In genomic region chr4:119529788-119530187, GRCh38 we compare ENCODE assay signal across 23 cellular contexts.
DNase-seq lines count a peak whose midpoint lies in the region; ATAC-seq and TF ChIP-seq lines count a peak whose summit lies in the region.
"Had no signal": no experiment of that assay in that cellular context is flagged by ENCODE, and none has a peak within 500 bp of the region (broad histone marks: within the 10 kb centered on the region; RNA-seq: fewer than 3 reads in every experiment).

No MANE protein-coding gene starts in this region.

- H3K4me1 ChIP-seq in left ventricle myocardium inferior = peaks cover 26% of the 10 kb centered on the region
- H3K4me1 ChIP-seq in heart right ventricle = peaks cover 0 to 17% (median 0%) of the 10 kb centered on the region in 9 donors
- H3K4me1 ChIP-seq in esophagus muscularis mucosa = peaks cover 13 to 64% (median 46%) of the 10 kb centered on the region in 4 donors
- H3K4me1 ChIP-seq in thoracic aorta (ENCODE audit: control insufficient read depth in 1 of 2, low read depth in 2 of 2) = peaks cover 13 to 34% of the 10 kb centered on the region in 2 donors
- H3K4me1 ChIP-seq: BLaER1 had no signal

- H3K27me3 Mint-ChIP-seq in WTC11 (ENCODE audit: low read depth) = no peaks in the 10 kb centered on the region; the same call in 1 of the 2 replicates
- no peaks in the 10 kb centered on the region for H3K27me3 Mint-ChIP-seq in activated naive CD8-positive, alpha-beta T cell treated with anti-CD3 and anti-CD28 coated beads for 36 hours
- H3K27me3 Mint-ChIP-seq: B cell; CD4-positive, CD25-positive, alpha-beta regulatory T cell had no signal

- H3K27ac ChIP-seq in left ventricle myocardium inferior (replicated peaks) (peak overlapping the region; percentile 27), heart right ventricle (peak overlapping the region in 1 of 10 donors; percentile 5), esophagus muscularis mucosa (replicated peaks in 1 of 4) (peak overlapping the region in 3 of 4 donors; percentile 1 to 56 (median 10)), thoracic aorta (peak overlapping the region; percentile 4 to 44)
- H3K27ac ChIP-seq: 22Rv1, BLaER1, C4-2B had no signal

- peaks cover 21% of the 10 kb centered on the region for H3K36me3 Mint-ChIP-seq in WTC11
- peaks cover 16% of the 10 kb centered on the region for H3K36me3 Mint-ChIP-seq in activated naive CD8-positive, alpha-beta T cell treated with anti-CD3 and anti-CD28 coated beads for 36 hours

- CTCF ChIA-PET in WTC11 (lab: Charles Lee) = no interaction called here

- POLR2A ChIA-PET in WTC11 (lab: Charles Lee) = interaction anchor here (0.6 kb wide), 1 partner anchor 757 kb away, joined by 3 read pairs; no protein-coding TSS in a partner anchor

- peaks cover 12% of the 10 kb centered on the region for H3K9me3 Mint-ChIP-seq in WTC11
- H3K9me3 Mint-ChIP-seq in activated naive CD8-positive, alpha-beta T cell treated with anti-CD3 and anti-CD28 coated beads for 36 hours = no peaks in the 10 kb centered on the region

- H3K4me3 ChIP-seq in left ventricle myocardium inferior (no peak overlapping the region), heart right ventricle (no peak overlapping the region), esophagus muscularis mucosa (no peak overlapping the region), thoracic aorta (no peak overlapping the region)
- H3K4me3 ChIP-seq: BLaER1, GM12878 had no signal

- DNase-seq in left ventricle myocardium inferior (no peak), heart right ventricle (no peak), WTC11 (ENCODE audit: low spot score) (no peak), esophagus muscularis mucosa (ENCODE audit: extremely low spot score) (no peak), thoracic aorta (ENCODE audit: low spot score) (no peak), NCI-H2171 treated with DMSO at 0.1 percent for 48 hours (lab: John Stamatoyannopoulos, UW) (no peak), GM20000 (ENCODE audit: low spot score) (no peak)
- DNase-seq in activated naive CD8-positive, alpha-beta T cell treated with anti-CD3 and anti-CD28 coated beads for 36 hours = no peak
- DNase-seq: Caco-2; CD4-positive, CD25-positive, alpha-beta regulatory T cell; CD8-positive, alpha-beta T cell; DMS 273 treated with DMSO at 0.1 percent for 48 hours; DMS79; EL; GDM1; GOT3; H7 had no signal

- no peak for TF ChIP-seq CTCF in left ventricle myocardium inferior (IDR thresholded peaks at IDR 0.05; ENCODE audit: borderline replicate concordance)
- no peak for TF ChIP-seq CTCF in heart right ventricle (IDR thresholded peaks at IDR 0.05)
- TF ChIP-seq CTCF in WTC11 (IDR thresholded peaks at IDR 0.05) = no peak
- no peak for TF ChIP-seq CTCF in esophagus muscularis mucosa (IDR thresholded peaks at IDR 0.05)
- no peak for TF ChIP-seq CTCF in thoracic aorta (IDR thresholded peaks at IDR 0.05)
- TF ChIP-seq CTCF in GM20000 (IDR thresholded peaks at IDR 0.05; ENCODE audit: extremely low read depth, missing control alignments) = no peak

- peaks cover 43% of the 10 kb centered on the region for H3K4me1 Mint-ChIP-seq in WTC11
- no peaks in the 10 kb centered on the region for H3K4me1 Mint-ChIP-seq in activated naive CD8-positive, alpha-beta T cell treated with anti-CD3 and anti-CD28 coated beads for 36 hours
- H3K4me1 Mint-ChIP-seq: B cell; CD4-positive, CD25-positive, alpha-beta regulatory T cell had no signal

- 87 to 92% methylated on average over 3 of the region's 3 CpGs for WGBS in heart right ventricle, 2 donors
- WGBS in esophagus muscularis mucosa = 76% methylated on average over 3 of the region's 3 CpGs

- H3K27me3 ChIP-seq in left ventricle myocardium inferior (ENCODE audit: low read depth) = no peaks in the 10 kb centered on the region
- no peaks in the 10 kb centered on the region for H3K27me3 ChIP-seq in heart right ventricle
- H3K27me3 ChIP-seq in esophagus muscularis mucosa = no peaks in the 10 kb centered on the region
- H3K27me3 ChIP-seq in thoracic aorta (replicated peaks; ENCODE audit: insufficient read depth) = no peaks in the 10 kb centered on the region
- H3K27me3 ChIP-seq: BLaER1 had no signal

- H3K36me3 ChIP-seq in left ventricle myocardium inferior (peaks cover 27% of the 10 kb centered on the region), heart right ventricle (peaks cover 0 to 71% (median 1%) of the 10 kb centered on the region in 9 donors), esophagus muscularis mucosa (peaks cover 0 to 43% (median 6%) of the 10 kb centered on the region in 4 donors), thoracic aorta (peaks cover 6% of the 10 kb centered on the region)

- ATAC-seq in heart right ventricle = no peak
- ATAC-seq in WTC11 = peak; percentile 59; the same call in 1 of the 2 replicates
- ATAC-seq in thoracic aorta (ENCODE audit: insufficient number of reproducible peaks, low FRiP score, low read depth) = no peak
- ATAC-seq: CD8-positive, alpha-beta T cell; GM12878; HCT116 had no signal

- intact Hi-C loops in left ventricle myocardium inferior (cut with micrococcal nuclease) (no loop called here), heart right ventricle (cut with DNase I) (no loop called here), esophagus muscularis mucosa (cut with DNase I) (no loop called here)

- TF ChIP-seq EP300 in esophagus muscularis mucosa (IDR thresholded peaks at IDR 0.05) = no peak

- H3K27ac Mint-ChIP-seq in WTC11 = peak overlapping the region; percentile 52; the same call in 1 of the 2 replicates
- H3K27ac Mint-ChIP-seq in activated naive CD8-positive, alpha-beta T cell treated with anti-CD3 and anti-CD28 coated beads for 36 hours = no peak overlapping the region
- H3K27ac Mint-ChIP-seq: B cell; CD4-positive, CD25-positive, alpha-beta regulatory T cell; CD8-positive, alpha-beta T cell had no signal

- TF ChIP-seq POLR2A in esophagus muscularis mucosa (IDR thresholded peaks at IDR 0.05; ENCODE audit: low read depth) = no peak

- H3K4me3 Mint-ChIP-seq in WTC11 = no peak overlapping the region
- no peak overlapping the region for H3K4me3 Mint-ChIP-seq in activated naive CD8-positive, alpha-beta T cell treated with anti-CD3 and anti-CD28 coated beads for 36 hours
- H3K4me3 Mint-ChIP-seq: B cell; CD4-positive, CD25-positive, alpha-beta regulatory T cell; CD8-positive, alpha-beta T cell had no signal

- H3K9me3 ChIP-seq in left ventricle myocardium inferior (replicated peaks) (no peaks in the 10 kb centered on the region), heart right ventricle (no peaks in the 10 kb centered on the region), esophagus muscularis mucosa (no peaks in the 10 kb centered on the region), thoracic aorta (no peaks in the 10 kb centered on the region)
- H3K9me3 ChIP-seq: Caco-2 had no signal

TF ChIP-seq in WTC11, 78 proteins besides CTCF, POLR2A, EP300 and RAD21:
- no peak for TF ChIP-seq GRHL2 (CRISPR knock-in tag; IDR thresholded peaks at IDR 0.05; ENCODE audit: insufficient replicate concordance, severe bottlenecking)
- TF ChIP-seq NR1H2 (CRISPR knock-in tag; IDR thresholded peaks at IDR 0.05) = no peak
- TF ChIP-seq ERG (CRISPR knock-in tag; IDR thresholded peaks at IDR 0.05) = no peak
- TF ChIP-seq ZNF512 (CRISPR knock-in tag; IDR thresholded peaks at IDR 0.05; ENCODE audit: borderline replicate concordance) = no peak
- TF ChIP-seq NFATC4 (CRISPR knock-in tag; IDR thresholded peaks at IDR 0.05) = no peak
- no peak for TF ChIP-seq NR2C2 (CRISPR knock-in tag; IDR thresholded peaks at IDR 0.05)
- no peak for TF ChIP-seq CREB1 (CRISPR knock-in tag; IDR thresholded peaks at IDR 0.05)
- TF ChIP-seq TEAD4 (CRISPR knock-in tag; IDR thresholded peaks at IDR 0.05) = no peak
- TF ChIP-seq ZMAT4 (CRISPR knock-in tag; IDR thresholded peaks at IDR 0.05) = no peak
- no peak for TF ChIP-seq SOX15 (CRISPR knock-in tag; IDR thresholded peaks at IDR 0.05)
- no peak for TF ChIP-seq ZNF317 (CRISPR knock-in tag; IDR thresholded peaks at IDR 0.05; ENCODE audit: borderline replicate concordance, low read depth)
